1 cellular context compared by ENCODE assay signal in genomic region chr12:75656650-75657049, GRCh38.
A peak's percentile ranks its signal among the peaks of the same experiment; 100 is the strongest.
TF ChIP-seq lines count a peak whose summit lies in the region.

No MANE protein-coding gene starts in this region.

TF ChIP-seq in HCT116, 20 proteins besides CTCF, POLR2A, EP300 and RAD21 (continued from another document):
- peak; percentile 86 for TF ChIP-seq JUND (IDR thresholded peaks at IDR 0.05)
- peak; percentile 69; the same call in 1 of the 2 replicates for TF ChIP-seq POLR2AphosphoS5 (IDR thresholded peaks at IDR 0.05; ENCODE audit: low read depth, low read length)
- TF ChIP-seq TCF7L2 (IDR thresholded peaks at IDR 0.05; ENCODE audit: borderline replicate concordance, extremely low read depth, insufficient read depth, insufficient read length): peak; percentile 73
- TF ChIP-seq CEBPB (IDR thresholded peaks at IDR 0.05; ENCODE audit: low read depth): peak; percentile 95
- peak; percentile 81 for TF ChIP-seq MAX (IDR thresholded peaks at IDR 0.05)
- peak; percentile 84; the same call in 1 of the 2 replicates for TF ChIP-seq CBX3 (IDR thresholded peaks at IDR 0.05; ENCODE audit: low read depth)
- peak; percentile 99 for TF ChIP-seq SP1 (IDR thresholded peaks at IDR 0.05; ENCODE audit: low read depth)
- peak; percentile 83 for TF ChIP-seq SRF (IDR thresholded peaks at IDR 0.05; ENCODE audit: low read depth)
